Comparison of ENCODE assay signal across 19 cellular contexts in genomic region chr4:182679531-182679930, GRCh38.
"Had no signal": no experiment of that assay in that cellular context is flagged by ENCODE, and none has a peak within 500 bp of the region (broad histone marks: within the 10 kb centered on the region; RNA-seq: fewer than 3 reads in every experiment).

No MANE protein-coding gene starts in this region.

- H3K9me3 ChIP-seq: mucosa of descending colon, pancreas, spleen, testis, tibial nerve, upper lobe of right lung, vagina had no signal

- ATAC-seq: esophagus mucosa; mucosa of descending colon; natural killer cell; pancreas; sciatic nerve; stimulated activated memory B cell treated with anti-CD40 and anti-IgM and Interleukin-4, amounts not matched to agents 10 μg/mL and 1 μg/mL and 100 μg/mL, for 72 hours; upper lobe of right lung had no signal

- DNase-seq: effector CD8-positive, alpha-beta T cell; immature natural killer cell; left cardiac atrium; mucosa of descending colon; natural killer cell; occipital lobe; pancreas; spleen; stimulated activated CD4-positive, alpha-beta T cell treated with anti-CD3 and anti-CD28 coated beads, Interleukin-15, amount 100 ng/mL, for 24 hours; stimulated activated CD4-positive, alpha-beta T cell treated with anti-CD3 and anti-CD28 coated beads, Interleukin-1b, Interleukin-23, amount 100 ng/mL, for 48 hours; stimulated activated CD4-positive, alpha-beta T cell treated with anti-CD3 and anti-CD28 coated beads, Interleukin-4, amount 100 ng/mL, for 24 hours; testis; upper lobe of right lung had no signal

- H3K36me3 ChIP-seq: pancreas, spleen, upper lobe of right lung, vagina had no signal

- H3K27me3 ChIP-seq: pancreas, testis, tibial nerve, upper lobe of right lung, vagina had no signal

- H3K4me3 ChIP-seq: mucosa of descending colon, pancreas, spleen, testis, upper lobe of right lung, vagina had no signal

- H3K4me1 ChIP-seq: pancreas, spleen, testis, tibial nerve, upper lobe of right lung, vagina had no signal

- H3K27ac ChIP-seq: coronary artery, pancreas, spleen, testis, upper lobe of right lung, vagina had no signal
